ENCODE assay signal across 24 cellular contexts in the genomic region with DNA sequence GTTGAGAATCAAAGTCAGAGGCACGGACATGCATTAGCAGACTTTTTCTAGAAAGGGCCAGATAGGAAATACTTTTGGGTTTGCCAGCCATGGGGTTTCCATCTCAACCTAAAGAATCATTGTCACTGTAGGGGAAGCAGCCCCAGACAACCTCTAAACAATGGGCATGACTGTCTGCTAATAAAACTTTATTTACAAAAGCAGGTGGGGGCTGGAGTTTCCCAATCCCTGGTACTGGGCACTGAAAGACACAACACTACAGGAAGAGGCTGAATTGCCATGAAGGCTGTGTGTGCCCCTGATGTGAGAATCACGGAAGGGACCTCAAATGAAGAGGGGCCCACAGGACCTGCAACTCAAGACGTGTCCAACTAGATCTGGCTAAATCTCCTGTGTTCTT.
DNase-seq lines count a peak whose midpoint lies in the region; ATAC-seq, FAIRE-seq and TF ChIP-seq lines count a peak whose summit lies in the region.
"Had no signal": no experiment of that assay in that cellular context is flagged by ENCODE, and none has a peak within 500 bp of the region (broad histone marks: within the 10 kb centered on the region; RNA-seq: fewer than 3 reads in every experiment).

No MANE protein-coding gene starts in this region.

- H3K36me3 Mint-ChIP-seq in T-helper 17 cell (ENCODE audit: low read depth) = peaks cover 16% of the 10 kb centered on the region
- peaks cover 79% of the 10 kb centered on the region for H3K36me3 Mint-ChIP-seq in endodermal cell (ENCODE audit: low read depth)
- peaks cover 62 to 81% of the 10 kb centered on the region in 2 donors for H3K36me3 Mint-ChIP-seq in stimulated activated naive B cell treated with anti-CD40 and anti-IgM and Interleukin-4, amounts not matched to agents 10 μg/mL and 1 μg/mL and 100 μg/mL, for 72 hours

- H3K27me3 ChIP-seq in HepG2 (ENCODE audit: control insufficient read depth in 1 of 2, insufficient read depth in 2 of 2, low read length in 2 of 2) (no peaks in the 10 kb centered on the region), right lobe of liver (no peaks in the 10 kb centered on the region), endodermal cell (ENCODE audit: control insufficient read depth, insufficient read depth, low read length, poor library complexity, severe bottlenecking) (no peaks in the 10 kb centered on the region), spleen (replicated peaks in 1 of 7) (no peaks in the 10 kb centered on the region)
- H3K27me3 ChIP-seq: foreskin keratinocyte, pancreas, Peyer's patch had no signal

- H3K79me2 ChIP-seq in HepG2 (ENCODE audit: insufficient read depth, low read length) = no peaks in the 10 kb centered on the region

- TF ChIP-seq CTCF in HepG2 (CRISPR knock-in tag; IDR thresholded peaks at IDR 0.05) = no peak
- no peak for TF ChIP-seq CTCF in right lobe of liver (IDR thresholded peaks at IDR 0.05)
- TF ChIP-seq CTCF in endodermal cell (conservative IDR thresholded peaks at IDR 0.05) = no peak
- no peak for TF ChIP-seq CTCF in spleen (IDR thresholded peaks at IDR 0.05 in 8 of 11, conservative IDR thresholded peaks at IDR 0.05 in 3 of 11)

- intact Hi-C loops in HepG2 (cut with micrococcal nuclease; ENCODE audit: unreplicated experiment) (no loop called here), right lobe of liver (cut with DNase I) (no loop called here), spleen (cut with DNase I; ENCODE audit: low total_unique reads) (no loop called here)

- no peak for DNase-seq in HepG2 (ENCODE audit: low spot score)
- DNase-seq in right lobe of liver = no peak
- no peak for DNase-seq in T-helper 17 cell
- no peak for DNase-seq in endodermal cell
- no peak for DNase-seq in stimulated activated naive B cell treated with anti-CD40 and anti-IgM and Interleukin-4, amounts not matched to agents 10 μg/mL and 1 μg/mL and 100 μg/mL, for 72 hours
- DNase-seq in stimulated activated CD8-positive, alpha-beta memory T cell treated with anti-CD3 and anti-CD28 coated beads, Interleukin-4, amount 100 ng/mL, for 48 hours = no peak
- DNase-seq in spleen = no peak
- DNase-seq: amniotic stem cell; effector CD4-positive, alpha-beta T cell; foreskin keratinocyte; Karpas-422; NCI-H1694; NCI-H2171 treated with DMSO at 0.1 percent for 48 hours; NCI-H524; NK-92 treated with Interleukin-12 subunit alpha and Interleukin-12 subunit beta, amount 100 ng/mL, for 24 hours; pancreas; Peyer's patch; stimulated activated CD4-positive, alpha-beta T cell treated with anti-CD3 and anti-CD28 coated beads, Interleukin-4, amount 100 ng/mL, for 1 hour; stimulated activated naive CD8-positive, alpha-beta T cell treated with anti-CD3 and anti-CD28 coated beads, Interleukin-15, amount 100 ng/mL, for 72 hours; tibial artery had no signal

- no peaks in the 10 kb centered on the region for H3K9me3 ChIP-seq in HepG2 (ENCODE audit: low read length)
- H3K9me3 ChIP-seq in right lobe of liver = no peaks in the 10 kb centered on the region
- no peaks in the 10 kb centered on the region for H3K9me3 ChIP-seq in T-helper 17 cell (ENCODE audit: control insufficient read depth, low read length, poor library complexity, severe bottlenecking)
- H3K9me3 ChIP-seq in endodermal cell (ENCODE audit: control insufficient read depth, low read length) = no peaks in the 10 kb centered on the region
- no peaks in the 10 kb centered on the region for H3K9me3 ChIP-seq in spleen
- H3K9me3 ChIP-seq: pancreas, Peyer's patch, tibial artery had no signal

- peaks cover 37% of the 10 kb centered on the region for H3K4me1 Mint-ChIP-seq in T-helper 17 cell
- peaks cover 12% of the 10 kb centered on the region for H3K4me1 Mint-ChIP-seq in endodermal cell
- H3K4me1 Mint-ChIP-seq in stimulated activated naive B cell treated with anti-CD40 and anti-IgM and Interleukin-4, amounts not matched to agents 10 μg/mL and 1 μg/mL and 100 μg/mL, for 72 hours = peaks cover 31 to 51% of the 10 kb centered on the region in 2 donors
- H3K4me1 Mint-ChIP-seq: mesothelial cell of epicardium had no signal

- H3K4me1 ChIP-seq in HepG2 (ENCODE audit: insufficient read depth, low read length) (no peaks in the 10 kb centered on the region), right lobe of liver (no peaks in the 10 kb centered on the region), endodermal cell (ENCODE audit: control insufficient read depth, insufficient read depth, low read length) (no peaks in the 10 kb centered on the region), spleen (peaks cover 0 to 32% (median 10%) of the 10 kb centered on the region in 6 donors)
- H3K4me1 ChIP-seq: foreskin keratinocyte, pancreas, Peyer's patch, tibial artery had no signal

- ATAC-seq in HepG2 (no peak), right lobe of liver (no peak), T-helper 17 cell (no peak), HG02973 (IDR thresholded peaks at IDR 0.05; ENCODE audit: unreplicated experiment) (no peak)
- no peak for ATAC-seq in stimulated activated naive B cell treated with anti-CD40 and anti-IgM and Interleukin-4, amounts not matched to agents 10 μg/mL and 1 μg/mL and 100 μg/mL, for 72 hours (replicated peaks)
- ATAC-seq: activated CD4-positive, CD25-positive, alpha-beta regulatory T cell treated with anti-CD3 and anti-CD28 coated beads, Interleukin-2, amount 50 U/mL, for 24 hours; foreskin keratinocyte; pancreas; stimulated activated naive CD8-positive, alpha-beta T cell treated with anti-CD3 and anti-CD28 coated beads, Interleukin-15, amount 100 ng/mL, for 72 hours had no signal

- peak overlapping the region; percentile 83 for H3K27ac Mint-ChIP-seq in T-helper 17 cell
- H3K27ac Mint-ChIP-seq in endodermal cell = peak overlapping the region; percentile 74
- H3K27ac Mint-ChIP-seq in stimulated activated naive B cell treated with anti-CD40 and anti-IgM and Interleukin-4, amounts not matched to agents 10 μg/mL and 1 μg/mL and 100 μg/mL, for 72 hours = peak overlapping the region; percentile 75
- H3K27ac Mint-ChIP-seq: mesothelial cell of epicardium had no signal

- no TSS peak for BruUV-seq in HepG2 (replicated peaks; lab: Mats Ljungman, UMichigan)

- FAIRE-seq in HepG2 (lab: Jason Lieb, UNC) = no peak
- FAIRE-seq: pancreas had no signal

- in situ Hi-C loops in HepG2 (cut with HindIII; ENCODE audit: extremely low pct_ligation_motif_present, low pct_unique_long_range_greater_than_20kb) = no loop called here

- H3K9me3 Mint-ChIP-seq in endodermal cell = no peaks in the 10 kb centered on the region
- no peaks in the 10 kb centered on the region for H3K9me3 Mint-ChIP-seq in stimulated activated naive B cell treated with anti-CD40 and anti-IgM and Interleukin-4, amounts not matched to agents 10 μg/mL and 1 μg/mL and 100 μg/mL, for 72 hours
- H3K9me3 Mint-ChIP-seq: mesothelial cell of epicardium; stimulated activated naive CD8-positive, alpha-beta T cell treated with anti-CD3 and anti-CD28 coated beads, Interleukin-15, amount 100 ng/mL, for 72 hours had no signal

- TF ChIP-seq EP300 in HepG2 (IDR thresholded peaks at IDR 0.05; ENCODE audit: low read depth in 2 of 2, low read length in 2 of 2) (no peak), HepG2 (CRISPR knock-in tag; IDR thresholded peaks at IDR 0.05; ENCODE audit: borderline replicate concordance) (no peak)

- no peak for TF ChIP-seq RAD21 in HepG2 (CRISPR knock-in tag; IDR thresholded peaks at IDR 0.05)

- H4K20me1 ChIP-seq in HepG2 (ENCODE audit: insufficient read depth, low read length) = no peaks in the 10 kb centered on the region

- H3K36me3 ChIP-seq in HepG2 (replicated peaks in 1 of 2; ENCODE audit: control insufficient read depth in 1 of 2, insufficient read depth in 2 of 2, low read length in 2 of 2) = peaks cover 17 to 59% of the 10 kb centered on the region in 2 experiments
- peaks cover 0 to 3% (median 0%) of the 10 kb centered on the region in 4 donors for H3K36me3 ChIP-seq in right lobe of liver
- H3K36me3 ChIP-seq in endodermal cell (ENCODE audit: control insufficient read depth, insufficient read depth, low read length) = peaks cover 44% of the 10 kb centered on the region
- H3K36me3 ChIP-seq in spleen = peaks cover 18 to 100% (median 84%) of the 10 kb centered on the region in 6 donors
- H3K36me3 ChIP-seq: tibial artery had no signal

- H3K27me3 Mint-ChIP-seq in T-helper 17 cell = no peaks in the 10 kb centered on the region
- no peaks in the 10 kb centered on the region for H3K27me3 Mint-ChIP-seq in endodermal cell (ENCODE audit: insufficient read depth)
- no peaks in the 10 kb centered on the region for H3K27me3 Mint-ChIP-seq in stimulated activated naive B cell treated with anti-CD40 and anti-IgM and Interleukin-4, amounts not matched to agents 10 μg/mL and 1 μg/mL and 100 μg/mL, for 72 hours
- H3K27me3 Mint-ChIP-seq: stimulated activated naive CD8-positive, alpha-beta T cell treated with anti-CD3 and anti-CD28 coated beads, Interleukin-15, amount 100 ng/mL, for 72 hours had no signal

- CTCF ChIA-PET in HepG2 (lab: Yijun Ruan, JAX; ENCODE audit: low intra/inter-chr PET ratio, low total read pairs) = no interaction called here

- no peak overlapping the region for H3K9ac ChIP-seq in HepG2 (ENCODE audit: insufficient read depth, low read depth, low read length)
- H3K9ac ChIP-seq in endodermal cell (ENCODE audit: extremely low read depth, low read length, poor library complexity, severe bottlenecking) = no peak overlapping the region

- H3K4me3 Mint-ChIP-seq in T-helper 17 cell (no peak overlapping the region), endodermal cell (no peak overlapping the region)
- H3K4me3 Mint-ChIP-seq in stimulated activated naive B cell treated with anti-CD40 and anti-IgM and Interleukin-4, amounts not matched to agents 10 μg/mL and 1 μg/mL and 100 μg/mL, for 72 hours = no peak overlapping the region
- H3K4me3 Mint-ChIP-seq: CD14-positive monocyte; mesothelial cell of epicardium; stimulated activated naive CD8-positive, alpha-beta T cell treated with anti-CD3 and anti-CD28 coated beads, Interleukin-15, amount 100 ng/mL, for 72 hours had no signal

- 97% methylated on average over 3 of the region's 3 CpGs for WGBS in HepG2 (ENCODE audit: low lambda C conversion rate)
- WGBS in right lobe of liver (ENCODE audit: insufficient coverage, low coverage, low lambda C conversion rate, missing lambda C conversion rate) = 100% methylated on average over 1 of the region's 3 CpGs
- WGBS in endodermal cell (ENCODE audit: insufficient coverage in 1 of 2, insufficient read length in 1 of 2), 2 experiments = 92 to 97% methylated on average over 3 of the region's 3 CpGs
- WGBS in spleen, 5 donors = 94 to 100% (median 96%) methylated on average over 3 of the region's 3 CpGs

- no peak overlapping the region for H3K4me2 ChIP-seq in HepG2 (ENCODE audit: low read depth, low read length)

- POLR2A ChIA-PET in HepG2 (lab: Yijun Ruan, JAX) = no interaction called here

- H3K27ac ChIP-seq in HepG2 (ENCODE audit: extremely low read length, insufficient read depth, low read length) (no peak overlapping the region), right lobe of liver (no peak overlapping the region), endodermal cell (ENCODE audit: low read depth, low read length) (no peak overlapping the region), spleen (no peak overlapping the region)
- H3K27ac ChIP-seq: foreskin keratinocyte, pancreas, Peyer's patch, tibial artery had no signal

- no peak overlapping the region for H2AFZ ChIP-seq in HepG2 (ENCODE audit: low read length)

- H3K4me3 ChIP-seq in HepG2 (replicated peaks in 1 of 3; ENCODE audit: insufficient read depth in 1 of 3, low read depth in 2 of 3, low read length in 3 of 3) = no peak overlapping the region
- H3K4me3 ChIP-seq in right lobe of liver = no peak overlapping the region
- H3K4me3 ChIP-seq in endodermal cell (ENCODE audit: low read length) = no peak overlapping the region
- H3K4me3 ChIP-seq in spleen = no peak overlapping the region
- H3K4me3 ChIP-seq: pancreas, Peyer's patch, tibial artery had no signal

- TF ChIP-seq POLR2A in HepG2 (IDR thresholded peaks at IDR 0.05; ENCODE audit: insufficient read depth in 1 of 2, low read depth in 2 of 2, low read length in 2 of 2) (no peak), right lobe of liver (IDR thresholded peaks at IDR 0.05) (no peak), spleen (IDR thresholded peaks at IDR 0.05) (no peak)
